In genomic region chr19:31232220-31232619, GRCh38 we compare ENCODE assay signal across 18 cellular contexts.
DNase-seq lines count a peak whose midpoint lies in the region; ATAC-seq and TF ChIP-seq lines count a peak whose summit lies in the region.
"Had no signal": no experiment of that assay in that cellular context is flagged by ENCODE, and none has a peak within 500 bp of the region (broad histone marks: within the 10 kb centered on the region; RNA-seq: fewer than 3 reads in every experiment).

No MANE protein-coding gene starts in this region.

- no peak overlapping the region for H3K4me2 ChIP-seq in mesendoderm (ENCODE audit: low read length)

- TF ChIP-seq CTCF in C4-2B (conservative IDR thresholded peaks at IDR 0.05) = 0 out of 2 replicates have a peak, but pooled peaks have one; percentile 12
- peak; percentile 54 for TF ChIP-seq CTCF in chondrocyte (IDR thresholded peaks at IDR 0.05)

- H3K27me3 Mint-ChIP-seq in chondrocyte (ENCODE audit: low read depth) = no peaks in the 10 kb centered on the region
- peaks cover 6% of the 10 kb centered on the region for H3K27me3 Mint-ChIP-seq in activated T-helper 17 cell treated with anti-CD3 and anti-CD28 coated beads, Interleukin-2, amount 50 U/mL, for 72 hours

- no peak overlapping the region for H3K27ac ChIP-seq in C4-2B
- H3K27ac ChIP-seq in mesendoderm (ENCODE audit: low read depth, low read length) = no peak overlapping the region
- H3K27ac ChIP-seq: right atrium auricular region, suprapubic skin had no signal

- no peak overlapping the region for H2BK120ac ChIP-seq in mesendoderm (ENCODE audit: low read depth, low read length)

- no peak overlapping the region for H2AK5ac ChIP-seq in mesendoderm (ENCODE audit: low read length)

- no peak overlapping the region for H4K5ac ChIP-seq in mesendoderm (ENCODE audit: low read length)

- H3K4me3 ChIP-seq in mesendoderm (ENCODE audit: low read length) = no peak overlapping the region
- H3K4me3 ChIP-seq: right atrium auricular region, suprapubic skin had no signal

- no CpG with 5 or more reads among the region's 4 CpGs for WGBS in mesendoderm (ENCODE audit: extremely low coverage, insufficient coverage, low lambda C conversion rate)

- no peak overlapping the region for H2BK15ac ChIP-seq in mesendoderm (replicated peaks; ENCODE audit: low read depth)

- H3K23ac ChIP-seq in mesendoderm (ENCODE audit: low read length) = no peak overlapping the region

- no peaks in the 10 kb centered on the region for H3K79me2 ChIP-seq in mesendoderm (ENCODE audit: control insufficient read depth, insufficient read depth, low read length)

- H3K79me1 ChIP-seq in mesendoderm (ENCODE audit: low read length) = no peaks in the 10 kb centered on the region

- no peak overlapping the region for H3K9ac ChIP-seq in mesendoderm (ENCODE audit: low read length)

- H3K4me1 Mint-ChIP-seq in chondrocyte (ENCODE audit: low read depth) = peaks cover 27% of the 10 kb centered on the region
- H3K4me1 Mint-ChIP-seq in activated T-helper 17 cell treated with anti-CD3 and anti-CD28 coated beads, Interleukin-2, amount 50 U/mL, for 72 hours = no peaks in the 10 kb centered on the region
- H3K4me1 Mint-ChIP-seq: activated CD8-positive, alpha-beta memory T cell treated with anti-CD3 and anti-CD28 coated beads, Interleukin-2, amount 10 ng/mL, durations not matched to agents 7 days and 5 days; nephron had no signal

- no peak for ATAC-seq in activated T-helper 17 cell treated with anti-CD3 and anti-CD28 coated beads, Interleukin-2, amount 50 U/mL, for 72 hours (replicated peaks)
- ATAC-seq: activated CD4-positive, CD25-positive, alpha-beta regulatory T cell treated with anti-CD3 and anti-CD28 coated beads, Interleukin-2, amount 50 U/mL, for 24 hours; activated CD8-positive, alpha-beta memory T cell treated with anti-CD3 and anti-CD28 coated beads, Interleukin-2, amount 10 ng/mL, durations not matched to agents 7 days and 5 days had no signal

- H3K18ac ChIP-seq in mesendoderm (ENCODE audit: low read length) = no peak overlapping the region

- DNase-seq in M059J (ENCODE audit: low read depth) = peak; percentile 33
- no peak for DNase-seq in chondrocyte (ENCODE audit: low spot score)
- DNase-seq in mesendoderm = peak; percentile 48
- DNase-seq in AML-193 (lab: John Stamatoyannopoulos, UW) = no peak
- DNase-seq in NCI-H128 (lab: John Stamatoyannopoulos, UW; ENCODE audit: unreplicated experiment) = no peak
- DNase-seq in anterior cingulate cortex (lab: John Stamatoyannopoulos, UW) = no peak
- DNase-seq: activated CD8-positive, alpha-beta memory T cell treated with anti-CD3 and anti-CD28 coated beads, Interleukin-2, amount 10 ng/mL, durations not matched to agents 7 days and 5 days; DND-41; foreskin melanocyte; NCI-H1694 treated with DMSO at 0.1 percent for 48 hours; NCI-H510A had no signal

- H3K36me3 Mint-ChIP-seq in chondrocyte (ENCODE audit: low read depth) = no peaks in the 10 kb centered on the region
- no peaks in the 10 kb centered on the region for H3K36me3 Mint-ChIP-seq in activated T-helper 17 cell treated with anti-CD3 and anti-CD28 coated beads, Interleukin-2, amount 50 U/mL, for 72 hours (ENCODE audit: low read depth)
- H3K36me3 Mint-ChIP-seq: activated CD8-positive, alpha-beta memory T cell treated with anti-CD3 and anti-CD28 coated beads, Interleukin-2, amount 10 ng/mL, durations not matched to agents 7 days and 5 days had no signal

- no peak overlapping the region for H4K8ac ChIP-seq in mesendoderm (ENCODE audit: low read depth, low read length)

- H3K27ac Mint-ChIP-seq in chondrocyte (ENCODE audit: unreplicated experiment) = no peak overlapping the region
- H3K27ac Mint-ChIP-seq in activated T-helper 17 cell treated with anti-CD3 and anti-CD28 coated beads, Interleukin-2, amount 50 U/mL, for 72 hours = no peak overlapping the region
- H3K27ac Mint-ChIP-seq: activated CD8-positive, alpha-beta memory T cell treated with anti-CD3 and anti-CD28 coated beads, Interleukin-2, amount 10 ng/mL, durations not matched to agents 7 days and 5 days; nephron; T-helper 1 cell treated with Interleukin-12 subunit alpha and Interleukin-12 subunit beta and Interleukin-4 antibody, amounts not matched to agents 30 μg/mL and 1 μg/mL, for 36 hours had no signal

- H3K4me3 Mint-ChIP-seq in chondrocyte (ENCODE audit: unreplicated experiment) = no peak overlapping the region
- H3K4me3 Mint-ChIP-seq in activated T-helper 17 cell treated with anti-CD3 and anti-CD28 coated beads, Interleukin-2, amount 50 U/mL, for 72 hours = no peak overlapping the region
- H3K4me3 Mint-ChIP-seq: activated CD8-positive, alpha-beta memory T cell treated with anti-CD3 and anti-CD28 coated beads, Interleukin-2, amount 10 ng/mL, durations not matched to agents 7 days and 5 days; nephron; T-helper 1 cell treated with Interleukin-12 subunit alpha and Interleukin-12 subunit beta and Interleukin-4 antibody, amounts not matched to agents 30 μg/mL and 1 μg/mL, for 36 hours had no signal

- no peak overlapping the region for H3K56ac ChIP-seq in mesendoderm (ENCODE audit: low read length)

- H3K4me1 ChIP-seq in mesendoderm (ENCODE audit: control insufficient read depth, low read depth, low read length) = no peaks in the 10 kb centered on the region
- H3K4me1 ChIP-seq: right atrium auricular region, suprapubic skin had no signal

- no peak overlapping the region for H3K4ac ChIP-seq in mesendoderm (ENCODE audit: low read depth, low read length)

- H3K9me3 Mint-ChIP-seq in chondrocyte (ENCODE audit: low read depth) = peaks cover 3% of the 10 kb centered on the region
- no peaks in the 10 kb centered on the region for H3K9me3 Mint-ChIP-seq in activated T-helper 17 cell treated with anti-CD3 and anti-CD28 coated beads, Interleukin-2, amount 50 U/mL, for 72 hours
- H3K9me3 Mint-ChIP-seq: nephron; T-helper 1 cell treated with Interleukin-12 subunit alpha and Interleukin-12 subunit beta and Interleukin-4 antibody, amounts not matched to agents 30 μg/mL and 1 μg/mL, for 36 hours had no signal

- no peaks in the 10 kb centered on the region for H3K27me3 ChIP-seq in mesendoderm (ENCODE audit: insufficient read depth, low read length, poor library complexity)
- H3K27me3 ChIP-seq: right atrium auricular region, suprapubic skin had no signal

- no peak overlapping the region for H2BK5ac ChIP-seq in mesendoderm (ENCODE audit: low read length)

- no peaks in the 10 kb centered on the region for H3K36me3 ChIP-seq in mesendoderm (ENCODE audit: control insufficient read depth, insufficient read depth, low read length)
- H3K36me3 ChIP-seq: right atrium auricular region, suprapubic skin had no signal

Comparison
In these comparisons a context has a peak if more than half of its experiments do, and no peak if none do; other contexts are left out.
1. DNase-seq: peak in M059J (single experiment) and mesendoderm (single experiment); none in chondrocyte (single experiment), AML-193 (0 of 2), NCI-H128 (single experiment) and anterior cingulate cortex (0 of 58).